Comparison of ENCODE assay signal across 8 cellular contexts in genomic region chr5:151772868-151773561, GRCh38. TPM values are rescaled to one million over a fixed set of nuclear protein-coding genes. Genes with fewer than 3 reads are reported as not detected.
DNase-seq lines count a peak whose midpoint lies in the region; TF ChIP-seq lines count a peak whose summit lies in the region.

No MANE protein-coding gene starts in this region.

- no peak for TF ChIP-seq CTCF in epithelial cell of proximal tubule (conservative IDR thresholded peaks at IDR 0.05; ENCODE audit: low read depth, low read length)

- peak; percentile 69 for DNase-seq in activated effector memory CD4-positive, alpha-beta T cell treated with anti-CD3 and anti-CD28 coated beads, Interleukin-2, amount 50 U/mL, for 16 hours
- no peak for DNase-seq in activated effector memory CD4-positive, alpha-beta T cell treated with Interleukin-2 at 50 U/mL for 16 hours
- peak; percentile 74 for DNase-seq in RKO (ENCODE audit: low spot score)
- DNase-seq in epithelial cell of proximal tubule (ENCODE audit: low read depth): no peak
- no peak for DNase-seq in cortex of kidney (lab: John Stamatoyannopoulos, UW)
- no peak for DNase-seq in NCI-H526 (lab: John Stamatoyannopoulos, UW)
- no peak for DNase-seq in activated gamma-delta T cell (lab: John Stamatoyannopoulos, UW)

- no peaks in the 10 kb centered on the region for H3K9me3 ChIP-seq in neuron (ENCODE audit: low read length)

- H3K27me3 ChIP-seq in neuron (ENCODE audit: insufficient read depth, low read length): no peaks in the 10 kb centered on the region

- H2AFZ ChIP-seq in neuron (ENCODE audit: low read depth, low read length): no peak overlapping the region

- peaks cover 38% of the 10 kb centered on the region for H3K4me1 ChIP-seq in neuron (ENCODE audit: insufficient read depth, low read length)

- H3K36me3 ChIP-seq in neuron (ENCODE audit: insufficient read depth, low read length): peaks cover 14% of the 10 kb centered on the region

- H3K4me3 ChIP-seq in epithelial cell of proximal tubule (ENCODE audit: low read depth, low read length) (peak overlapping the region; percentile 92), neuron (ENCODE audit: low read length) (peak overlapping the region; percentile 94)

RNA-seq across cellular contexts. Expression of gene G3BP1, which starts 1.3 kb away (rescaled TPM):
- 118 and 194 TPM in 2 replicates for total RNA-seq in epithelial cell of proximal tubule

RNA-seq across cellular contexts. Expression of gene ATOX1, which starts 14.6 kb away (rescaled TPM):
- total RNA-seq in epithelial cell of proximal tubule: 146 and 222 TPM in 2 replicates

Comparison
In these comparisons a context has a peak if more than half of its experiments do, and no peak if none do; other contexts are left out.
1. DNase-seq: peak in activated effector memory CD4-positive, alpha-beta T cell treated with anti-CD3 and anti-CD28 coated beads, Interleukin-2, amount 50 U/mL, for 16 hours (single experiment) and RKO (single experiment); none in activated effector memory CD4-positive, alpha-beta T cell treated with Interleukin-2 at 50 U/mL for 16 hours (single experiment), epithelial cell of proximal tubule (single experiment), cortex of kidney (single experiment), NCI-H526 (0 of 2) and activated gamma-delta T cell (single experiment).